24 cellular contexts compared by ENCODE assay signal in genomic region chr15:95549168-95549738, GRCh38.
"Had no signal": no experiment of that assay in that cellular context is flagged by ENCODE, and none has a peak within 500 bp of the region (broad histone marks: within the 10 kb centered on the region; RNA-seq: fewer than 3 reads in every experiment).

No MANE protein-coding gene starts in this region.

- H3K36me3 ChIP-seq: MG63, SJSA1 had no signal

- FAIRE-seq: RCC 7860 had no signal

- H3K4me3 ChIP-seq: MG63, SJSA1, SK-N-MC had no signal

- H3K4me1 ChIP-seq: SJSA1 had no signal

- DNase-seq: IMR-90, Karpas-422, KG1, MG63, NCI-H1092, NCI-H1105 treated with DMSO at 0.1 percent for 48 hours, NCI-H1417 treated with DMSO at 0.1 percent for 48 hours, NCI-H146, NCI-H1694 treated with DMSO at 0.1 percent for 48 hours, NCI-H1930, NCI-H2081, NCI-H2107, NCI-H2227 treated with DMSO at 0.1 percent for 48 hours, NCI-H446, NCI-H510A, NCI-H524 treated with DMSO at 0.1 percent for 48 hours, NCI-H69, NCI-H774, Right ventricle myocardium superior, RPMI8226, SIG-M5 had no signal

- H3K27ac ChIP-seq: SJSA1, SK-N-MC had no signal

- H3K27me3 ChIP-seq: MG63, SJSA1 had no signal

- H3K9me3 ChIP-seq: MG63, SJSA1 had no signal
